ENCODE assay signal across 8 cellular contexts in genomic region chr7:101538596-101539459, GRCh38.
DNase-seq lines count a peak whose midpoint lies in the region; TF ChIP-seq lines count a peak whose summit lies in the region.

No MANE protein-coding gene starts in this region.

- H3K4me3 Mint-ChIP-seq in nephron: no peak overlapping the region

- no peaks in the 10 kb centered on the region for H3K9me3 Mint-ChIP-seq in nephron

- no peaks in the 10 kb centered on the region for H3K27me3 Mint-ChIP-seq in nephron (ENCODE audit: low read depth)

- no peak overlapping the region for H3K4me3 ChIP-seq in epithelial cell of proximal tubule (ENCODE audit: low read depth, low read length)

- TF ChIP-seq CTCF in epithelial cell of proximal tubule (conservative IDR thresholded peaks at IDR 0.05; ENCODE audit: low read depth, low read length) (peak; percentile 90), nephron (IDR thresholded peaks at IDR 0.05; ENCODE audit: unreplicated experiment in 3 of 3) (peak; percentile 90 to 92 (median 91))

- H3K36me3 Mint-ChIP-seq in nephron (ENCODE audit: low read depth): no peaks in the 10 kb centered on the region

- peaks cover 5% of the 10 kb centered on the region for H3K4me1 Mint-ChIP-seq in nephron

- peak; percentile 71 for DNase-seq in NCI-H82 (lab: John Stamatoyannopoulos, UW)
- DNase-seq in NCI-H82 treated with DMSO at 0.1 percent for 48 hours (lab: John Stamatoyannopoulos, UW; ENCODE audit: unreplicated experiment): no peak
- DNase-seq in NCI-H2227 treated with DMSO at 0.1 percent for 48 hours (lab: John Stamatoyannopoulos, UW): peak; percentile 10
- peak; percentile 56 for DNase-seq in activated CD8-positive, alpha-beta memory T cell treated with anti-CD3 and anti-CD28 coated beads, Interleukin-2, amount 50 U/mL, for 4 hours
- no peak for DNase-seq in epithelial cell of proximal tubule (ENCODE audit: low read depth)
- DNase-seq in stromal cell of bone marrow (ENCODE audit: low read depth): peak; percentile 13
- DNase-seq in NCI-H226: no peak

- peak overlapping the region; percentile 43 to 56 (median 44) for H3K27ac Mint-ChIP-seq in nephron

Comparison
In these comparisons a context has a peak if more than half of its experiments do, and no peak if none do; other contexts are left out.
1. DNase-seq: peak in NCI-H82 (single experiment), NCI-H2227 treated with DMSO at 0.1 percent for 48 hours (single experiment), activated CD8-positive, alpha-beta memory T cell treated with anti-CD3 and anti-CD28 coated beads, Interleukin-2, amount 50 U/mL, for 4 hours (single experiment) and stromal cell of bone marrow (single experiment); none in NCI-H82 treated with DMSO at 0.1 percent for 48 hours (single experiment), epithelial cell of proximal tubule (single experiment) and NCI-H226 (single experiment).